ENCODE assay signal across 12 cellular contexts in the genomic region with DNA sequence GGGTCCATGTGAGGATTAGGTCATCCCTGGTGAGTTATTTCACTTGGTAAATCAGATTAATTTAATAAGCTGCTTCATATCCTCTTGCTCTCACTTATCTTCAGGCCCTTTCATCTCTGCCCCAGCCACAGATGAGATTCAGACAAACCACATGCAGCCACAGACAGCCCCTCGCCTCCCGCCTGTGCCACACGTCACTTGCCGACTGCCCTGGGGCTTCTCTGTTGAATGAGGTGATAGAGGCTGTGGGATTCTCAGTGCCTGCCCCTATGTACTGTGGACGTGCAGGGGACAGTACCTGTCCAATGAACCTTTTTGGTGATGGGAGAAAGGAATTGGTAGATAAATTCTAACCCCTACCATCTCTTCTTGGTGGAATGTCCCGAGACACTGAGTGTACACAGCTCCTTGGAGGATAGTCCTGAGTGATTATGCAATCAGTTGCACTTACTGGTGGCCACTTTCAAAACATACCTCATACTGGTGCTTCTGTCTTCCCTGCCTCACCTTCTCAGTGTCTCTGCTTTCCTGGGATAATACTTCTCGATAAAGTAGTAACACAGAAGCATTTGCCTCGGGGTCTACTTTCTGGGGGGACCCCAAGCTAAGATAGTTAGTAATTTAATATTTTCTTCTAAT.
DNase-seq lines count a peak whose midpoint lies in the region; ATAC-seq and TF ChIP-seq lines count a peak whose summit lies in the region.
"Had no signal": no experiment of that assay in that cellular context is flagged by ENCODE, and none has a peak within 500 bp of the region (broad histone marks: within the 10 kb centered on the region; RNA-seq: fewer than 3 reads in every experiment).

No MANE protein-coding gene starts in this region.

- H3K27ac ChIP-seq in WERI-Rb-1 (no peak overlapping the region), mesendoderm (ENCODE audit: low read depth, low read length) (no peak overlapping the region)
- H3K27ac ChIP-seq: C4-2B had no signal

- ATAC-seq in GM19035 (IDR thresholded peaks at IDR 0.05; ENCODE audit: unreplicated experiment), result no peak
- ATAC-seq: GM23338 had no signal

- no peak overlapping the region for H3K56ac ChIP-seq in mesendoderm (ENCODE audit: low read length)

- no peak overlapping the region for H2BK5ac ChIP-seq in mesendoderm (ENCODE audit: low read length)

- H3K4me3 ChIP-seq in WERI-Rb-1 (ENCODE audit: low read depth, low read length), result no peak overlapping the region
- no peak overlapping the region for H3K4me3 ChIP-seq in mesendoderm (ENCODE audit: low read length)
- H3K4me3 ChIP-seq: GM23338 had no signal

- no peak overlapping the region for H2AK5ac ChIP-seq in mesendoderm (ENCODE audit: low read length)

- no peak for TF ChIP-seq CTCF in WERI-Rb-1 (IDR thresholded peaks at IDR 0.05; ENCODE audit: low read depth, low read length)

- no CpG with 5 or more reads among the region's 8 CpGs for whole genome bisulfite sequencing in mesendoderm (ENCODE audit: extremely low coverage, insufficient coverage, low lambda C conversion rate)

- no peak overlapping the region for H3K4ac ChIP-seq in mesendoderm (ENCODE audit: low read depth, low read length)

- no peaks in the 10 kb centered on the region for H3K79me1 ChIP-seq in mesendoderm (ENCODE audit: low read length)

- no peaks in the 10 kb centered on the region for H3K79me2 ChIP-seq in mesendoderm (ENCODE audit: control insufficient read depth, insufficient read depth, low read length)

- peaks cover under 1% of the 10 kb centered on the region for H3K9me3 ChIP-seq in WERI-Rb-1 (ENCODE audit: severe bottlenecking)
- H3K9me3 ChIP-seq: BE2C had no signal

- DNase-seq in D341Med (ENCODE audit: low spot score) (peak; percentile 49), Daoy (ENCODE audit: low read depth) (peak; percentile 78), WERI-Rb-1 (peak; percentile 16), mesendoderm (no peak), SHP77 (lab: John Stamatoyannopoulos, UW) (no peak), foreskin melanocyte (no peak)
- DNase-seq: BE2C; CD4-positive, alpha-beta memory T cell; H7 had no signal

- no peaks in the 10 kb centered on the region for H3K4me1 ChIP-seq in mesendoderm (ENCODE audit: control insufficient read depth, low read depth, low read length)
- H3K4me1 ChIP-seq: BE2C had no signal

- no peak overlapping the region for H2BK120ac ChIP-seq in mesendoderm (ENCODE audit: low read depth, low read length)

- H4K8ac ChIP-seq in mesendoderm (ENCODE audit: low read depth, low read length), result no peak overlapping the region

- H3K18ac ChIP-seq in mesendoderm (ENCODE audit: low read length), result no peak overlapping the region

- no peaks in the 10 kb centered on the region for H3K27me3 ChIP-seq in WERI-Rb-1 (ENCODE audit: insufficient read depth, low read depth, severe bottlenecking)
- H3K27me3 ChIP-seq in mesendoderm (ENCODE audit: insufficient read depth, low read length, poor library complexity), result no peaks in the 10 kb centered on the region

- peak overlapping the region; percentile 61 for H3K23ac ChIP-seq in mesendoderm (ENCODE audit: low read length)

- no peak overlapping the region for H2BK15ac ChIP-seq in mesendoderm (replicated peaks; ENCODE audit: low read depth)

- no peak overlapping the region for H3K4me2 ChIP-seq in mesendoderm (ENCODE audit: low read length)
- H3K4me2 ChIP-seq: GM23338 had no signal

- no peaks in the 10 kb centered on the region for H3K36me3 ChIP-seq in WERI-Rb-1
- no peaks in the 10 kb centered on the region for H3K36me3 ChIP-seq in mesendoderm (ENCODE audit: control insufficient read depth, insufficient read depth, low read length)
- H3K36me3 ChIP-seq: BE2C had no signal

- H3K9ac ChIP-seq in mesendoderm (ENCODE audit: low read length), result no peak overlapping the region

- no peak overlapping the region for H4K5ac ChIP-seq in mesendoderm (ENCODE audit: low read length)

Comparison
In these comparisons a context has a peak if more than half of its experiments do, and no peak if none do; other contexts are left out.
1. DNase-seq: peak in D341Med (single experiment), Daoy (single experiment) and WERI-Rb-1 (single experiment); none in mesendoderm (single experiment), SHP77 (0 of 2) and foreskin melanocyte (single experiment).